ENCODE assay signal across 1 cellular context in the genomic region with DNA sequence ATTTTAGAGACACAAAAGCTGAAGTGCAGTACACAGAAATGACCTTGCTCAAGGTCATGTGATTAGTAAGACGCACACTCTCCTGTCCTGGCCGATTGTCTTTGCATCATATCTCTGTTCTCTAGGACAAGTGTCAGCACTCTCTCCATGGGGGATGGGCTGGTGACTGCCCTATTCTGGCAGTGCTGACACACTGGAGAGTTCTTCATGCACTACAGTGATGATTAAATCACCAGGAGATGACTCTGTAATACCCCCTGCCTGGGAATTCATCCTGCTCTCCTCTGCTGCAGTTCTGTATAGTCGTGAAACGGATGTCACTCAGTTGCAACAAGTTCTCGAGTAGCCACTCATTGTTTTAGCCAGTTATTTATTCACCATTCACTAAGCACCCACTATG.
TF ChIP-seq lines count a peak whose summit lies in the region.

No MANE protein-coding gene starts in this region.

TF ChIP-seq in HepG2, 621 proteins besides CTCF, POLR2A, EP300 and RAD21:
- TF ChIP-seq, protein P1, sequence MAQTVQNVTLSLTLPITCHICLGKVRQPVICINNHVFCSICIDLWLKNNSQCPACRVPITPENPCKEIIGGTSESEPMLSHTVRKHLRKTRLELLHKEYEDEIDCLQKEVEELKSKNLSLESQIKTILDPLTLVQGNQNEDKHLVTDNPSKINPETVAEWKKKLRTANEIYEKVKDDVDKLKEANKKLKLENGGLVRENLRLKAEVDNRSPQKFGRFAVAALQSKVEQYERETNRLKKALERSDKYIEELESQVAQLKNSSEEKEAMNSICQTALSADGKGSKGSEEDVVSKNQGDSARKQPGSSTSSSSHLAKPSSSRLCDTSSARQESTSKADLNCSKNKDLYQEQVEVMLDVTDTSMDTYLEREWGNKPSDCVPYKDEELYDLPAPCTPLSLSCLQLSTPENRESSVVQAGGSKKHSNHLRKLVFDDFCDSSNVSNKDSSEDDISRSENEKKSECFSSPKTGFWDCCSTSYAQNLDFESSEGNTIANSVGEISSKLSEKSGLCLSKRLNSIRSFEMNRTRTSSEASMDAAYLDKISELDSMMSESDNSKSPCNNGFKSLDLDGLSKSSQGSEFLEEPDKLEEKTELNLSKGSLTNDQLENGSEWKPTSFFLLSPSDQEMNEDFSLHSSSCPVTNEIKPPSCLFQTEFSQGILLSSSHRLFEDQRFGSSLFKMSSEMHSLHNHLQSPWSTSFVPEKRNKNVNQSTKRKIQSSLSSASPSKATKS (CRISPR knock-in tag; IDR thresholded peaks at IDR 0.05): no peak
- no peak for TF ChIP-seq RFX3 (CRISPR knock-in tag; IDR thresholded peaks at IDR 0.05)
- TF ChIP-seq ARNT2 (CRISPR knock-in tag; IDR thresholded peaks at IDR 0.05; ENCODE audit: low read depth): no peak
- TF ChIP-seq MAF1 (CRISPR knock-in tag; IDR thresholded peaks at IDR 0.05; ENCODE audit: borderline replicate concordance): no peak
- no peak for TF ChIP-seq NRL (CRISPR knock-in tag; IDR thresholded peaks at IDR 0.05; ENCODE audit: borderline replicate concordance)
- no peak for TF ChIP-seq ZNF839 (CRISPR knock-in tag; IDR thresholded peaks at IDR 0.05; ENCODE audit: borderline replicate concordance)
- TF ChIP-seq PRDM4 (CRISPR knock-in tag; IDR thresholded peaks at IDR 0.05; ENCODE audit: borderline replicate concordance): no peak
- no peak for TF ChIP-seq ZNF768 (CRISPR knock-in tag; IDR thresholded peaks at IDR 0.05)
- TF ChIP-seq RXRA (CRISPR knock-in tag; IDR thresholded peaks at IDR 0.05): no peak
- TF ChIP-seq ZNF354B (CRISPR knock-in tag; IDR thresholded peaks at IDR 0.05): no peak
- TF ChIP-seq EEA1 (CRISPR knock-in tag; IDR thresholded peaks at IDR 0.05; ENCODE audit: borderline replicate concordance): no peak
